Comparison of ENCODE assay signal across 13 cellular contexts in genomic region chr3:54831091-54831490, GRCh38.
"Had no signal": no experiment of that assay in that cellular context is flagged by ENCODE, and none has a peak within 500 bp of the region (broad histone marks: within the 10 kb centered on the region; RNA-seq: fewer than 3 reads in every experiment).

No MANE protein-coding gene starts in this region.

- H3K27me3 Mint-ChIP-seq: activated CD8-positive, alpha-beta T cell treated with anti-CD3 and anti-CD28 coated beads for 36 hours; activated naive CD4-positive, alpha-beta T cell treated with anti-CD3 and anti-CD28 coated beads, Interleukin-2, amount 50 U/mL, for 24 hours had no signal

- H3K27ac Mint-ChIP-seq: activated CD8-positive, alpha-beta T cell treated with anti-CD3 and anti-CD28 coated beads for 36 hours; activated naive CD4-positive, alpha-beta T cell treated with anti-CD3 and anti-CD28 coated beads, Interleukin-2, amount 50 U/mL, for 24 hours; T-helper 1 cell treated with Interleukin-12 subunit alpha and Interleukin-12 subunit beta and Interleukin-4 antibody, amounts not matched to agents 30 μg/mL and 1 μg/mL, for 36 hours had no signal

- H3K4me3 Mint-ChIP-seq: activated CD8-positive, alpha-beta T cell treated with anti-CD3 and anti-CD28 coated beads for 36 hours; activated naive CD4-positive, alpha-beta T cell treated with anti-CD3 and anti-CD28 coated beads, Interleukin-2, amount 50 U/mL, for 24 hours; T-helper 1 cell treated with Interleukin-12 subunit alpha and Interleukin-12 subunit beta and Interleukin-4 antibody, amounts not matched to agents 30 μg/mL and 1 μg/mL, for 36 hours had no signal

- H3K4me1 Mint-ChIP-seq: activated naive CD4-positive, alpha-beta T cell treated with anti-CD3 and anti-CD28 coated beads, Interleukin-2, amount 50 U/mL, for 24 hours had no signal

- H3K9me3 Mint-ChIP-seq: activated CD8-positive, alpha-beta T cell treated with anti-CD3 and anti-CD28 coated beads for 36 hours; activated naive CD4-positive, alpha-beta T cell treated with anti-CD3 and anti-CD28 coated beads, Interleukin-2, amount 50 U/mL, for 24 hours; T-helper 1 cell treated with Interleukin-12 subunit alpha and Interleukin-12 subunit beta and Interleukin-4 antibody, amounts not matched to agents 30 μg/mL and 1 μg/mL, for 36 hours had no signal

- DNase-seq: activated CD4-positive, alpha-beta T cell treated with anti-CD3 and anti-CD28 coated beads for 4 hours; activated CD8-positive, alpha-beta memory T cell treated with anti-CD3 and anti-CD28 coated beads, Interleukin-2, amount 50 U/mL, for 4 hours; activated effector memory CD4-positive, alpha-beta T cell treated with Interleukin-2 at 50 U/mL for 16 hours; activated naive CD4-positive, alpha-beta T cell; aorta; NCI-H1105 treated with DMSO at 0.1 percent for 48 hours; NCI-H1436 treated with DMSO at 0.1 percent for 48 hours; NCI-H1930; SHP77 treated with DMSO at 0.1 percent for 48 hours had no signal

- ATAC-seq: activated CD4-positive, CD25-positive, alpha-beta regulatory T cell treated with anti-CD3 and anti-CD28 coated beads, Interleukin-2, amount 50 U/mL, for 24 hours; activated CD8-positive, alpha-beta T cell treated with anti-CD3 and anti-CD28 coated beads for 36 hours had no signal
